23 cellular contexts compared by ENCODE assay signal in genomic region chr21:28932717-28933116, GRCh38.
"Had no signal": no experiment of that assay in that cellular context is flagged by ENCODE, and none has a peak within 500 bp of the region (broad histone marks: within the 10 kb centered on the region; RNA-seq: fewer than 3 reads in every experiment).

No MANE protein-coding gene starts in this region.

- H3K27ac ChIP-seq: brain microvascular endothelial cell, coronary artery, dorsolateral prefrontal cortex, gastrocnemius medialis, hepatocyte, right atrium auricular region, suprapubic skin, tibial artery, upper lobe of right lung had no signal

- H3K27me3 Mint-ChIP-seq: activated naive CD4-positive, alpha-beta T cell treated with anti-CD3 and anti-CD28 coated beads, Interleukin-2, amount 10 ng/mL, durations not matched to agents 7 days and 5 days; naive B cell had no signal

- ATAC-seq: gastrocnemius medialis, left colon, upper lobe of right lung had no signal

- H3K4me3 Mint-ChIP-seq: activated naive CD4-positive, alpha-beta T cell treated with anti-CD3 and anti-CD28 coated beads, Interleukin-2, amount 10 ng/mL, durations not matched to agents 7 days and 5 days; activated T-helper 1 cell treated with anti-CD3 and anti-CD28 coated beads, Interleukin-12 subunit alpha, Interleukin-12 subunit beta, Interleukin-2, Interleukin-4 antibody, amounts not matched to agents 30 ng/mL and 10 ng/mL and 1 ng/mL, durations not matched to agents 14 hours and 24 hours and 36 hours; naive B cell had no signal

- DNase-seq: activated CD4-positive, alpha-beta T cell treated with anti-CD3 and anti-CD28 coated beads for 4 hours; activated CD4-positive, alpha-beta T cell treated with anti-CD3 and anti-CD28 coated beads, Interleukin-2, amount 50 U/mL, for 4 hours; activated effector memory CD4-positive, alpha-beta T cell treated with anti-CD3 and anti-CD28 coated beads, Interleukin-2, amount 50 U/mL, for 16 hours; activated naive CD4-positive, alpha-beta T cell treated with anti-CD3 and anti-CD28 coated beads, Interleukin-2, amount 10 ng/mL, durations not matched to agents 7 days and 5 days; activated T-cell treated with anti-CD3 and anti-CD28 coated beads for 4 hours; amniotic stem cell; brain microvascular endothelial cell; dorsolateral prefrontal cortex; effector memory CD4-positive, alpha-beta T cell; erythroblast; gastrocnemius medialis; islet precursor cell; left colon; mammary epithelial cell; naive B cell; stimulated activated naive CD4-positive, alpha-beta T cell; tibial artery; upper lobe of right lung had no signal

- H3K9me3 Mint-ChIP-seq: activated naive CD4-positive, alpha-beta T cell treated with anti-CD3 and anti-CD28 coated beads, Interleukin-2, amount 10 ng/mL, durations not matched to agents 7 days and 5 days; activated T-helper 1 cell treated with anti-CD3 and anti-CD28 coated beads, Interleukin-12 subunit alpha, Interleukin-12 subunit beta, Interleukin-2, Interleukin-4 antibody, amounts not matched to agents 30 ng/mL and 10 ng/mL and 1 ng/mL, durations not matched to agents 14 hours and 24 hours and 36 hours; naive B cell had no signal

- H3K27ac Mint-ChIP-seq: activated naive CD4-positive, alpha-beta T cell treated with anti-CD3 and anti-CD28 coated beads, Interleukin-2, amount 10 ng/mL, durations not matched to agents 7 days and 5 days had no signal

- H3K4me1 Mint-ChIP-seq: naive B cell had no signal
